In the genomic region with DNA sequence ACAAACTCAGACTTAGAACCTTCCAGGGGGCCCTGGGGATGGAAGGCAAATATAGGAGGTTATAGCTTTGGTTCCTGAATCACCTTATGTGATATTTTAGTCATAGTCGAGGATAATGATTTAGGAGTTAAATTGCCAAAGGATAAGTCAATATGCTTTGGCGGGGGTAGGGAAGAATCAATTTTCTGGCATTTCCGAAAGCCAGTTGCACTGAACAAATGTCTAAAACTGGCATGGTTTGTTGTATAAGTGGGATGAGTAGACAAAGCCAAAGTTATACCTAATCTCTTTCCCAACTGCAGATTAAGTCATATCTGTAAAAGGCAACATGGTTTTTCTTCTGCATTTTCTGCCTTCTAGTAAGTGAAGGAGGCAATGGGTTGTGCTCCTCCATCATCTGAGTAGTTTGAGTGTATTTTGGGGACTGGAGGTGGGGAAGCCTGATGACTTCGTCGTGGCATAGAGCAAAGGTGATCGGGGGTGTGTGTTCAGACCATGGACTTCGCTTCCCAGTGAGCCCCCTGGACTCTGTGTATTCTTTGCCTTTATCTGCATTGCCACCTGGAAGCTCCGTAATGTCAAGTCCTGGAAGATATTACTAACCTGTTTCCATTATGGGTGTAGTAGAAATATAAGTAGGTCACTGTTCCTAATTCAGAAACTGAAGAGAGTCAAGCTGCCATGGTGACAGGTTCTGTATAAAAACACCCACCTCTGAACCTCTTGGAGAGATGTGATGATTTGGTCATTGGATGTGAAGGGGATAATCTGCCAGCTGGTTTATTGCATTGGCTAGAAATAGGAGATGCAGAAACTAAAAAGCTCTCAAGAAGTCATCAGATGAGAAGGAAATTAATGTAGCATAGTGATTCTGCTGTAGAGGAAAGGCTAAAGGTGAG, we compare ENCODE assay signal across 9 cellular contexts. TPM values are rescaled to one million over a fixed set of nuclear protein-coding genes. Genes with fewer than 3 reads are reported as not detected.
DNase-seq lines count a peak whose midpoint lies in the region; ATAC-seq and TF ChIP-seq lines count a peak whose summit lies in the region.
"Had no signal": no experiment of that assay in that cellular context is flagged by ENCODE, and none has a peak within 500 bp of the region (broad histone marks: within the 10 kb centered on the region; RNA-seq: fewer than 3 reads in every experiment).

No MANE protein-coding gene starts in this region.

- BruUV-seq in HCT116 (replicated peaks; lab: Mats Ljungman, UMichigan) (no TSS peak), PC-3 (replicated peaks; lab: Mats Ljungman, UMichigan) (no TSS peak)

- POLR2A ChIA-PET in HCT116 (lab: Charles Lee), result no interaction called here
- POLR2A ChIA-PET in PC-3 (lab: Charles Lee; ENCODE audit: unreplicated experiment), result interaction anchor here (0.7 kb wide), 1 partner anchor 86 kb away, joined by 4 read pairs; no protein-coding TSS in a partner anchor

- H4K20me1 ChIP-seq in HCT116 (ENCODE audit: insufficient read depth) (no peaks in the 10 kb centered on the region), PC-3 (ENCODE audit: low read length) (no peaks in the 10 kb centered on the region), smooth muscle cell (ENCODE audit: low read depth) (peaks cover 54% of the 10 kb centered on the region)

- H3K4me2 ChIP-seq in HCT116 (ENCODE audit: low read length) (peak overlapping the region; percentile 84), PC-3 (ENCODE audit: low read length) (peak overlapping the region; percentile 79), smooth muscle cell (peak overlapping the region; percentile 75)

- H3F3A ChIP-seq in PC-3 (ENCODE audit: low read length, unreplicated experiment) (peaks cover 5% of the 10 kb centered on the region), smooth muscle cell (ENCODE audit: low read depth) (peaks cover 37% of the 10 kb centered on the region)

- WGBS in esophagus muscularis mucosa, result 87% methylated on average over 8 of the region's 8 CpGs
- WGBS in smooth muscle cell (ENCODE audit: low lambda C conversion rate), result 97% methylated on average over 8 of the region's 8 CpGs

- no peaks in the 10 kb centered on the region for H3K36me3 ChIP-seq in HCT116 (ENCODE audit: control insufficient read depth in 1 of 2, insufficient read depth in 2 of 2, low read length in 2 of 2)
- H3K36me3 ChIP-seq in PC-3 (ENCODE audit: low read depth, low read length), result no peaks in the 10 kb centered on the region
- no peaks in the 10 kb centered on the region for H3K36me3 ChIP-seq in esophagus muscularis mucosa
- no peaks in the 10 kb centered on the region for H3K36me3 ChIP-seq in smooth muscle cell (ENCODE audit: low read depth)

- H3K4me1 ChIP-seq in HCT116 (ENCODE audit: control insufficient read depth in 1 of 2, insufficient read depth in 2 of 2, low read length in 2 of 2) (peaks cover 67 to 82% of the 10 kb centered on the region in 2 experiments), PC-3 (ENCODE audit: insufficient read depth, low read length) (peaks cover 38% of the 10 kb centered on the region), esophagus muscularis mucosa (peaks cover 62 to 82% (median 68%) of the 10 kb centered on the region in 4 donors), smooth muscle cell (ENCODE audit: low read depth) (peaks cover 24% of the 10 kb centered on the region)

- no peaks in the 10 kb centered on the region for H3K9me3 ChIP-seq in HCT116 (ENCODE audit: control insufficient read depth in 1 of 2, insufficient read depth in 1 of 2, low read depth in 1 of 2, low read length in 2 of 2)
- no peaks in the 10 kb centered on the region for H3K9me3 ChIP-seq in PC-3 (ENCODE audit: low read length)
- H3K9me3 ChIP-seq in esophagus muscularis mucosa, result no peaks in the 10 kb centered on the region
- no peaks in the 10 kb centered on the region for H3K9me3 ChIP-seq in smooth muscle cell (replicated peaks; ENCODE audit: low read depth)

- DNase-seq in HCT116 (ENCODE audit: low read depth, low spot score), result no peak
- DNase-seq in PC-3, result peak; percentile 35
- DNase-seq in esophagus muscularis mucosa (ENCODE audit: extremely low spot score), result no peak
- DNase-seq in smooth muscle cell (lab: John Stamatoyannopoulos, UW; ENCODE audit: unreplicated experiment), result no peak
- DNase-seq in NCI-H1930 (lab: John Stamatoyannopoulos, UW), result no peak
- no peak for DNase-seq in NCI-H345 (lab: John Stamatoyannopoulos, UW)
- no peak for DNase-seq in foreskin melanocyte
- DNase-seq: COR-L47 had no signal

- TF ChIP-seq CTCF in HCT116 (IDR thresholded peaks at IDR 0.05 in 2 of 3, conservative IDR thresholded peaks at IDR 0.05 in 1 of 3; ENCODE audit: borderline replicate concordance in 1 of 3, insufficient read depth in 1 of 3, low read depth in 2 of 3, low read length in 2 of 3) (no peak), PC-3 (conservative IDR thresholded peaks at IDR 0.05; ENCODE audit: low read depth, low read length) (no peak), esophagus muscularis mucosa (IDR thresholded peaks at IDR 0.05) (no peak), smooth muscle cell (IDR thresholded peaks at IDR 0.05; ENCODE audit: borderline replicate concordance, insufficient read depth, poor library complexity, severe bottlenecking) (no peak)

- H3K4me3 ChIP-seq in HCT116 (replicated peaks in 1 of 2; ENCODE audit: low read depth in 1 of 2, low read length in 2 of 2) (peak overlapping the region; percentile 8 to 48; a peak in 3 of 4 replicates), PC-3 (ENCODE audit: low read length) (no peak overlapping the region), esophagus muscularis mucosa (no peak overlapping the region), smooth muscle cell (no peak overlapping the region)

- intact Hi-C loops in HCT116 (cut with micrococcal nuclease) (loop anchor here (2.0 kb wide), 1 partner anchor 24 kb away; a partner anchor contains a TSS), PC-3 (cut with micrococcal nuclease) (loop anchor here (1.0 kb wide), 1 partner anchor 25 kb away; no protein-coding TSS in a partner anchor), esophagus muscularis mucosa (cut with DNase I) (no loop called here)

- TF ChIP-seq POLR2A in HCT116 (IDR thresholded peaks at IDR 0.05; ENCODE audit: borderline replicate concordance, extremely low read depth, insufficient read depth, insufficient read length) (no peak), esophagus muscularis mucosa (IDR thresholded peaks at IDR 0.05; ENCODE audit: low read depth) (no peak)

- no peaks in the 10 kb centered on the region for H3K27me3 ChIP-seq in HCT116 (ENCODE audit: insufficient read depth, low read length)
- H3K27me3 ChIP-seq in PC-3 (ENCODE audit: low read length), result no peaks in the 10 kb centered on the region
- no peaks in the 10 kb centered on the region for H3K27me3 ChIP-seq in esophagus muscularis mucosa
- H3K27me3 ChIP-seq in smooth muscle cell (ENCODE audit: low read depth), result no peaks in the 10 kb centered on the region

- no peaks in the 10 kb centered on the region for H3K9me2 ChIP-seq in HCT116 (ENCODE audit: insufficient read depth)
- no peaks in the 10 kb centered on the region for H3K9me2 ChIP-seq in PC-3 (replicated peaks; ENCODE audit: low read length)

- CTCF ChIA-PET in HCT116 (lab: Charles Lee) (interaction anchor here (1.1 kb wide), 1 partner anchor 87 kb away, joined by 3 read pairs; no protein-coding TSS in a partner anchor), PC-3 (lab: Charles Lee) (no interaction called here)

- H3K79me2 ChIP-seq in HCT116 (ENCODE audit: insufficient read depth, low read length) (peaks cover 79% of the 10 kb centered on the region), PC-3 (ENCODE audit: low read length) (peaks cover 78% of the 10 kb centered on the region), smooth muscle cell (ENCODE audit: low read depth) (peaks cover 88% of the 10 kb centered on the region)

- no peak overlapping the region for H2AFZ ChIP-seq in HCT116 (ENCODE audit: low read depth, low read length, poor library complexity, severe bottlenecking)
- H2AFZ ChIP-seq in PC-3 (ENCODE audit: low read length), result no peak overlapping the region
- no peak overlapping the region for H2AFZ ChIP-seq in smooth muscle cell (ENCODE audit: low read depth)

- TF ChIP-seq RAD21 in HCT116 (IDR thresholded peaks at IDR 0.05; ENCODE audit: low read depth), result no peak

- ATAC-seq in HCT116 (no peak; the same call in 1 of the 2 replicates), PC-3 (peak; percentile 1; the same call in 1 of the 2 replicates), HG02763 (IDR thresholded peaks at IDR 0.05; ENCODE audit: unreplicated experiment) (no peak)

- H3K27ac ChIP-seq in HCT116 (ENCODE audit: low read depth, low read length) (peak overlapping the region; percentile 82), PC-3 (ENCODE audit: low read length) (peak overlapping the region; percentile 94), esophagus muscularis mucosa (replicated peaks in 1 of 4) (peak overlapping the region in 3 of 4 donors; percentile 65 to 77 (median 75)), smooth muscle cell (ENCODE audit: low read depth) (peak overlapping the region; percentile 88)

- TF ChIP-seq EP300 in esophagus muscularis mucosa (IDR thresholded peaks at IDR 0.05), result no peak

- 0 out of 2 replicates have a peak overlapping the region, but pooled peaks have one; percentile 14 for H3K9ac ChIP-seq in HCT116 (ENCODE audit: low read length)
- peak overlapping the region; percentile 83 for H3K9ac ChIP-seq in PC-3 (ENCODE audit: low read length)
- no peak overlapping the region for H3K9ac ChIP-seq in smooth muscle cell (ENCODE audit: low read depth)

- RAD21 ChIA-PET in HCT116 (lab: Charles Lee; ENCODE audit: low non-redundant PET in 1 of 2, low total read pairs in 2 of 2, uncharacterized antibody in 2 of 2, unreplicated experiment in 2 of 2), result no interaction called here

TF ChIP-seq in HCT116, 20 proteins besides CTCF, POLR2A, EP300 and RAD21:
- TF ChIP-seq YY1 (IDR thresholded peaks at IDR 0.05; ENCODE audit: extremely low read depth, insufficient replicate concordance, low read depth, low read length) (no peak), ELF1 (IDR thresholded peaks at IDR 0.05; ENCODE audit: borderline replicate concordance, low read depth) (no peak), ZFX (IDR thresholded peaks at IDR 0.05) (no peak), EGR1 (IDR thresholded peaks at IDR 0.05; ENCODE audit: low read depth) (no peak), POLR2AphosphoS5 (IDR thresholded peaks at IDR 0.05; ENCODE audit: low read depth, low read length) (no peak), CBX3 (IDR thresholded peaks at IDR 0.05; ENCODE audit: low read depth) (no peak), SIN3A (IDR thresholded peaks at IDR 0.05; ENCODE audit: low read depth) (no peak; the same call in 1 of the 2 replicates), CEBPB (IDR thresholded peaks at IDR 0.05; ENCODE audit: low read depth) (no peak)
- TF ChIP-seq, protein P1, sequence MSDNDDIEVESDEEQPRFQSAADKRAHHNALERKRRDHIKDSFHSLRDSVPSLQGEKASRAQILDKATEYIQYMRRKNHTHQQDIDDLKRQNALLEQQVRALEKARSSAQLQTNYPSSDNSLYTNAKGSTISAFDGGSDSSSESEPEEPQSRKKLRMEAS (IDR thresholded peaks at IDR 0.05), result no peak

RNA-seq across cellular contexts. Expression of a gene that starts 24.5 kb away (rescaled TPM):
- total RNA-seq in HCT116 (2021; ENCODE audit: unreplicated experiment) (102 TPM), PC-3 (2014; rRNA removed) (56.9 and 57.2 TPM in 2 replicates), esophagus muscularis mucosa (10 to 100 TPM; 53.2 to 79.0 (median 66.5) TPM), smooth muscle cell (150 and 156 TPM in 2 replicates)
- 33.8 and 36.6 TPM in 2 replicates for polyA plus RNA-seq in HCT116 (2012)
- polyA plus RNA-seq in smooth muscle cell, result 45.7 and 79.1 TPM in 2 replicates

Comparison
In these comparisons a context has a peak if more than half of its experiments do, and no peak if none do; other contexts are left out.
1. H3K4me3 ChIP-seq: peak in HCT116 (2 of 2); none in PC-3 (single experiment), esophagus muscularis mucosa (0 of 4) and smooth muscle cell (single experiment).
2. Peak in every context shown above with its lines, with median percentiles within 50 percentile points of each other: H3K27ac ChIP-seq and H3K4me2 ChIP-seq.